ENCODE assay signal across 8 cellular contexts in genomic region chr6:15244605-15245360, GRCh38. TPM values are rescaled to one million over a fixed set of nuclear protein-coding genes. Genes with fewer than 3 reads are reported as not detected.
DNase-seq lines count a peak whose midpoint lies in the region; ATAC-seq and TF ChIP-seq lines count a peak whose summit lies in the region.

No MANE protein-coding gene starts in this region.

- peak; percentile 17 for ATAC-seq in GM19043 (IDR thresholded peaks at IDR 0.05; ENCODE audit: low read depth, unreplicated experiment)
- peak; percentile 18 for ATAC-seq in HG03520 (IDR thresholded peaks at IDR 0.05; ENCODE audit: unreplicated experiment)
- peak; percentile 55 for ATAC-seq in Panc1
- ATAC-seq in aorta (ENCODE audit: low FRiP score), result peak; percentile 47

- H3K4me3 ChIP-seq in Panc1 (ENCODE audit: low read depth in 2 of 2, low read length in 2 of 2) (peak overlapping the region; percentile 77 to 81), ovary (peak overlapping the region; percentile 91), aorta (ENCODE audit: low read length in 2 of 2) (peak overlapping the region; percentile 67 to 70)

- no TSS peak for BruUV-seq in Panc1 (replicated peaks; lab: Mats Ljungman, UMichigan)

- no peaks in the 10 kb centered on the region for H3K36me3 Mint-ChIP-seq in activated naive CD8-positive, alpha-beta T cell

- TF ChIP-seq POLR2A in ovary (IDR thresholded peaks at IDR 0.05), result no peak

- no peaks in the 10 kb centered on the region for H3K9me3 Mint-ChIP-seq in activated naive CD8-positive, alpha-beta T cell (ENCODE audit: low read depth)

- H3K27me3 Mint-ChIP-seq in activated naive CD8-positive, alpha-beta T cell, result no peaks in the 10 kb centered on the region

- H3K36me3 ChIP-seq in Panc1 (ENCODE audit: control insufficient read depth, insufficient read depth, low read length), result peaks cover 6% of the 10 kb centered on the region; the same call in 1 of the 2 replicates
- no peaks in the 10 kb centered on the region for H3K36me3 ChIP-seq in ovary
- no peaks in the 10 kb centered on the region for H3K36me3 ChIP-seq in aorta (ENCODE audit: control insufficient read depth in 1 of 2, insufficient read depth in 2 of 2, low read length in 1 of 2)

- peaks cover 16% of the 10 kb centered on the region for H3K4me1 Mint-ChIP-seq in activated naive CD8-positive, alpha-beta T cell (ENCODE audit: low read depth)

- intact Hi-C loops in Panc1 (cut with micrococcal nuclease; ENCODE audit: unreplicated experiment) (loop anchor here (5.0 kb wide), 1 partner anchor 248 kb away; no protein-coding TSS in a partner anchor), head of caudate nucleus (cut with DNase I) (loop anchor here (5.0 kb wide), 2 partner anchors 158 to 203 kb away; no protein-coding TSS in a partner anchor), ovary (cut with DNase I) (loop anchor here in 2 of 4 donors (5.0 to 10.0 kb wide), 3 partner anchors 250 to 1032 kb away; no protein-coding TSS in a partner anchor), aorta (cut with DNase I) (loop anchor here in 1 of 2 donors (5.0 to 10.0 kb wide), 2 partner anchors 198 to 230 kb away; no protein-coding TSS in a partner anchor)

- CTCF ChIA-PET in Panc1 (lab: Charles Lee), result no interaction called here

- POLR2A ChIA-PET in Panc1 (lab: Charles Lee), result no interaction called here

- H3K4me1 ChIP-seq in Panc1 (ENCODE audit: control insufficient read depth, insufficient read depth, low read length), result peaks cover 17% of the 10 kb centered on the region
- peaks cover 1% of the 10 kb centered on the region for H3K4me1 ChIP-seq in ovary (ENCODE audit: insufficient read depth)
- H3K4me1 ChIP-seq in aorta (ENCODE audit: control insufficient read depth in 1 of 2, insufficient read depth in 2 of 2, low read length in 2 of 2), result peaks cover 0 to 1% of the 10 kb centered on the region in 2 donors

- H3K9me3 ChIP-seq in Panc1 (ENCODE audit: control insufficient read depth, insufficient read depth, low read depth, low read length) (no peaks in the 10 kb centered on the region), ovary (no peaks in the 10 kb centered on the region), aorta (ENCODE audit: control insufficient read depth, low read length) (no peaks in the 10 kb centered on the region)

- 0 out of 2 replicates have a peak overlapping the region, but pooled peaks have one; percentile 51 for H3K27ac ChIP-seq in Panc1 (ENCODE audit: low read length)
- H3K27ac ChIP-seq in ovary, result peak overlapping the region; percentile 91 to 92
- H3K27ac ChIP-seq in aorta (ENCODE audit: low read depth in 1 of 2, low read length in 2 of 2), result peak overlapping the region in 1 of 2 donors; percentile 0

- WGBS in ovary, 3 donors, result 0 to 1% (median 0%) methylated on average over 60 to 91 of the region's 92 CpGs
- WGBS in aorta, 2 donors, result 0 to 1% methylated on average over 65 to 92 of the region's 92 CpGs

- in situ Hi-C loops in Panc1 (cut with HindIII; ENCODE audit: low pct_unique_long_range_greater_than_20kb, low sequenced_read_pairs), result no loop called here

- peak; percentile 45 to 65 for DNase-seq in AML-193 (lab: John Stamatoyannopoulos, UW)
- no peak for DNase-seq in Panc1 (ENCODE audit: low read depth, low spot score)
- DNase-seq in head of caudate nucleus, result peak in 40 of 42 donors; percentile 49 to 88 (median 76)
- peak; percentile 84 to 89 (median 88) for DNase-seq in ovary
- DNase-seq in aorta, result peak; percentile 85 to 92

- TF ChIP-seq CTCF in Panc1 (IDR thresholded peaks at IDR 0.05) (no peak), ovary (IDR thresholded peaks at IDR 0.05) (no peak)

- peak overlapping the region; percentile 99 for H3K4me3 Mint-ChIP-seq in activated naive CD8-positive, alpha-beta T cell

- H3K27me3 ChIP-seq in Panc1 (ENCODE audit: control insufficient read depth, insufficient read depth, low read length), result no peaks in the 10 kb centered on the region
- no peaks in the 10 kb centered on the region for H3K27me3 ChIP-seq in ovary
- no peaks in the 10 kb centered on the region for H3K27me3 ChIP-seq in aorta (ENCODE audit: control insufficient read depth in 1 of 2, insufficient read depth in 2 of 2, low read length in 1 of 2)

- H3K27ac Mint-ChIP-seq in activated naive CD8-positive, alpha-beta T cell, result peak overlapping the region; percentile 98

- TF ChIP-seq EP300 in ovary (IDR thresholded peaks at IDR 0.05), result no peak

RNA-seq across cellular contexts. Expression of gene JARID2, which starts 1.1 kb away (rescaled TPM):
- total RNA-seq in Panc1 (2021; ENCODE audit: unreplicated experiment) (6.0 TPM), ovary (10 to 100 TPM in 2 of 7 donors, 1 to 10 TPM in 5; 6.1 to 17.4 (median 8.7) TPM), aorta (10 to 100 TPM; 11.0 to 13.0 TPM)
- 5.1 TPM for polyA plus RNA-seq in Panc1 (2012; ENCODE audit: insufficient read length)
- polyA plus RNA-seq in ovary (1 to 10 TPM; 4.5 to 6.9 TPM), aorta (1 to 10 TPM in 1 of 2 donors, under 1 TPM in 1; 0.88 to 3.1 TPM)
